21 cellular contexts compared by ENCODE assay signal in genomic region chr12:72110814-72111615, GRCh38.
DNase-seq lines count a peak whose midpoint lies in the region; ATAC-seq and TF ChIP-seq lines count a peak whose summit lies in the region.
"Had no signal": no experiment of that assay in that cellular context is flagged by ENCODE, and none has a peak within 500 bp of the region (broad histone marks: within the 10 kb centered on the region; RNA-seq: fewer than 3 reads in every experiment).

No MANE protein-coding gene starts in this region.

- no peaks in the 10 kb centered on the region for H3K27me3 Mint-ChIP-seq in activated CD4-positive, alpha-beta T cell treated with anti-CD3 and anti-CD28 coated beads for 36 hours
- H3K27me3 Mint-ChIP-seq: CD4-positive, CD25-positive, alpha-beta regulatory T cell had no signal

- TF ChIP-seq RAD21 in neural cell (conservative IDR thresholded peaks at IDR 0.05), result peak; percentile 37

- no peaks in the 10 kb centered on the region for H3K36me3 Mint-ChIP-seq in activated CD4-positive, alpha-beta T cell treated with anti-CD3 and anti-CD28 coated beads for 36 hours (ENCODE audit: low read depth)
- H3K36me3 Mint-ChIP-seq: CD4-positive, CD25-positive, alpha-beta regulatory T cell had no signal

- POLR2A ChIA-PET in activated CD4-positive, alpha-beta T cell treated with anti-CD3 and anti-CD28 coated beads for 36 hours (lab: Charles Lee), result no interaction called here

- no peak overlapping the region for H3K27ac Mint-ChIP-seq in activated CD4-positive, alpha-beta T cell treated with anti-CD3 and anti-CD28 coated beads for 36 hours
- H3K27ac Mint-ChIP-seq: CD4-positive, CD25-positive, alpha-beta regulatory T cell had no signal

- no peaks in the 10 kb centered on the region for H3K9me2 ChIP-seq in neural cell (ENCODE audit: insufficient read depth, low read length)

- peak overlapping the region; percentile 20 for H3K9ac ChIP-seq in neural cell (ENCODE audit: low read length)
- H3K9ac ChIP-seq: BLaER1 had no signal

- no peaks in the 10 kb centered on the region for H3K36me3 ChIP-seq in neural cell (ENCODE audit: insufficient read depth, low read length)
- H3K36me3 ChIP-seq: BLaER1 had no signal

- peak overlapping the region; percentile 63 for H3K4me2 ChIP-seq in neural cell (ENCODE audit: low read length)
- H3K4me2 ChIP-seq: BLaER1 had no signal

- H2AFZ ChIP-seq in neural cell (ENCODE audit: low read depth, low read length), result no peak overlapping the region

- no peak for TF ChIP-seq CTCF in neural cell (IDR thresholded peaks at IDR 0.05; ENCODE audit: poor library complexity, severe bottlenecking)
- no peak for TF ChIP-seq CTCF in omental fat pad (IDR thresholded peaks at IDR 0.05)

- peak overlapping the region; percentile 83 for H3K27ac ChIP-seq in neural cell (ENCODE audit: low read length)
- peak overlapping the region; percentile 52 for H3K27ac ChIP-seq in substantia nigra (ENCODE audit: low read depth, low read length, poor library complexity, severe bottlenecking)
- H3K27ac ChIP-seq: BLaER1 had no signal

- peak; percentile 96 for TF ChIP-seq EP300 in neural cell (conservative IDR thresholded peaks at IDR 0.05; ENCODE audit: poor library complexity, severe bottlenecking)

- H3K79me2 ChIP-seq in neural cell (replicated peaks; ENCODE audit: insufficient read depth, low read length), result no peaks in the 10 kb centered on the region

- H4K20me1 ChIP-seq in neural cell (ENCODE audit: insufficient read depth), result no peaks in the 10 kb centered on the region
- H4K20me1 ChIP-seq: BLaER1 had no signal

- intact Hi-C loops in activated CD4-positive, alpha-beta T cell treated with anti-CD3 and anti-CD28 coated beads for 36 hours (cut with DNase I, micrococcal nuclease), result no loop called here

- no peaks in the 10 kb centered on the region for H3K27me3 ChIP-seq in neural cell (ENCODE audit: insufficient read depth, low read depth, low read length)
- H3K27me3 ChIP-seq: BLaER1 had no signal

- peaks cover 2% of the 10 kb centered on the region for H3F3A ChIP-seq in neural cell (ENCODE audit: insufficient read depth, low read length, poor library complexity, severe bottlenecking)

- no peaks in the 10 kb centered on the region for H3K9me3 ChIP-seq in neural cell (ENCODE audit: low read length)
- H3K9me3 ChIP-seq: BLaER1 had no signal

- H3K4me3 ChIP-seq in neural cell (ENCODE audit: low read length), result peak overlapping the region; percentile 46
- H3K4me3 ChIP-seq: BLaER1 had no signal

- CTCF ChIA-PET in activated CD4-positive, alpha-beta T cell treated with anti-CD3 and anti-CD28 coated beads for 36 hours (lab: Charles Lee), result no interaction called here

- peak; percentile 12 for DNase-seq in COLO829 (ENCODE audit: low spot score)
- peak; percentile 51 for DNase-seq in foreskin melanocyte
- no peak for DNase-seq in substantia nigra (lab: John Stamatoyannopoulos, UW)
- DNase-seq in activated CD4-positive, alpha-beta T cell treated with anti-CD3 and anti-CD28 coated beads for 36 hours, result no peak
- DNase-seq in omental fat pad (ENCODE audit: low spot score), result no peak
- DNase-seq in GF-D8 (lab: John Stamatoyannopoulos, UW), result no peak
- DNase-seq: 8988T; CD4-positive, CD25-positive, alpha-beta regulatory T cell; H9; KBM-7; MV-4-11; NCI-H1105; NCI-H146; NCI-H2029; NCI-H69; SIG-M5 had no signal

- no peak overlapping the region for H3K4me3 Mint-ChIP-seq in activated CD4-positive, alpha-beta T cell treated with anti-CD3 and anti-CD28 coated beads for 36 hours
- H3K4me3 Mint-ChIP-seq: CD4-positive, CD25-positive, alpha-beta regulatory T cell; H9 had no signal

- H3K9me3 Mint-ChIP-seq in activated CD4-positive, alpha-beta T cell treated with anti-CD3 and anti-CD28 coated beads for 36 hours (ENCODE audit: low read depth), result no peaks in the 10 kb centered on the region
- H3K9me3 Mint-ChIP-seq: H9 had no signal

- H3K4me1 Mint-ChIP-seq in activated CD4-positive, alpha-beta T cell treated with anti-CD3 and anti-CD28 coated beads for 36 hours, result no peaks in the 10 kb centered on the region
- H3K4me1 Mint-ChIP-seq: CD4-positive, CD25-positive, alpha-beta regulatory T cell had no signal

- ATAC-seq in HG02588 (IDR thresholded peaks at IDR 0.05; ENCODE audit: unreplicated experiment) (no peak), omental fat pad (ENCODE audit: low FRiP score) (no peak)
- ATAC-seq in activated CD4-positive, alpha-beta T cell treated with anti-CD3 and anti-CD28 coated beads for 36 hours, result no peak
- ATAC-seq: Panc1, SK-N-SH treated with all-trans-retinoic acid at 6 μM for 48 hours had no signal

TF ChIP-seq in neural cell, 6 proteins besides CTCF, POLR2A, EP300 and RAD21:
- TF ChIP-seq REST (IDR thresholded peaks at IDR 0.05; ENCODE audit: borderline replicate concordance) (no peak), MXI1 (conservative IDR thresholded peaks at IDR 0.05; ENCODE audit: poor library complexity, severe bottlenecking) (no peak), POLR2AphosphoS5 (IDR thresholded peaks at IDR 0.05) (peak; percentile 81), SMC3 (conservative IDR thresholded peaks at IDR 0.05; ENCODE audit: poor library complexity) (peak; percentile 23)
TF ChIP-seq in neural cell: peak in this region for 2.

Comparison
In these comparisons a context has a peak if more than half of its experiments do, and no peak if none do; other contexts are left out.
1. DNase-seq: peak in COLO829 (single experiment) and foreskin melanocyte (single experiment); none in substantia nigra (0 of 49), activated CD4-positive, alpha-beta T cell treated with anti-CD3 and anti-CD28 coated beads for 36 hours (single experiment), omental fat pad (single experiment) and GF-D8 (single experiment).